Comparison of ENCODE assay signal across 10 cellular contexts in genomic region chr15:91408476-91409076, GRCh38.
A peak's percentile ranks its signal among the peaks of the same experiment; 100 is the strongest.
DNase-seq lines count a peak whose midpoint lies in the region; ATAC-seq and TF ChIP-seq lines count a peak whose summit lies in the region.
"Had no signal": no experiment of that assay in that cellular context is flagged by ENCODE, and none has a peak within 500 bp of the region (broad histone marks: within the 10 kb centered on the region; RNA-seq: fewer than 3 reads in every experiment).

No MANE protein-coding gene starts in this region.

- H4K91ac ChIP-seq in neuronal stem cell (ENCODE audit: low read depth, low read length, poor library complexity): no peak overlapping the region

- H3K18ac ChIP-seq in neuronal stem cell (ENCODE audit: low read length): no peak overlapping the region

- no peaks in the 10 kb centered on the region for H3K79me1 ChIP-seq in neuronal stem cell (ENCODE audit: low read depth, low read length)

- DNase-seq in NCI-H69 (lab: John Stamatoyannopoulos, UW) (peak; percentile 71), heart left ventricle (peak in 4 of 5 donors; percentile 26 to 45 (median 36)), neuronal stem cell (ENCODE audit: low spot score) (no peak), LoVo (ENCODE audit: low spot score) (no peak), NCI-H2227 treated with DMSO at 0.1 percent for 48 hours (lab: John Stamatoyannopoulos, UW) (no peak)
- DNase-seq: activated CD8-positive, alpha-beta T cell treated with anti-CD3 and anti-CD28 coated beads for 36 hours; NCI-H1092 treated with DMSO at 0.1 percent for 48 hours; T-helper 2 cell had no signal

- H3K4me2 ChIP-seq in neuronal stem cell (ENCODE audit: insufficient read depth, low read length, poor library complexity, severe bottlenecking): no peak overlapping the region

- ATAC-seq in GM21528 (IDR thresholded peaks at IDR 0.05; ENCODE audit: low FRiP score, unreplicated experiment) (peak; percentile 65), heart left ventricle (peak; percentile 82 to 93 (median 88)), HG03045 (IDR thresholded peaks at IDR 0.05; ENCODE audit: unreplicated experiment) (no peak)
- ATAC-seq: activated CD8-positive, alpha-beta T cell treated with anti-CD3 and anti-CD28 coated beads for 36 hours had no signal

- no peak overlapping the region for H2BK15ac ChIP-seq in neuronal stem cell (ENCODE audit: low read length)

- no peaks in the 10 kb centered on the region for H3K27me3 ChIP-seq in heart left ventricle
- H3K27me3 ChIP-seq in neuronal stem cell (ENCODE audit: control insufficient read depth in 3 of 3, insufficient read depth in 3 of 3, low read depth in 1 of 3, low read length in 3 of 3): no peaks in the 10 kb centered on the region

- no peaks in the 10 kb centered on the region for H3K36me3 ChIP-seq in heart left ventricle
- no peaks in the 10 kb centered on the region for H3K36me3 ChIP-seq in neuronal stem cell (replicated peaks in 1 of 2; ENCODE audit: control insufficient read depth in 2 of 2, insufficient read depth in 2 of 2, low read length in 2 of 2)

- no peak overlapping the region for H2BK12ac ChIP-seq in neuronal stem cell (ENCODE audit: low read length)

- H3K14ac ChIP-seq in neuronal stem cell (ENCODE audit: low read length): no peak overlapping the region

- no peak for TF ChIP-seq POLR2A in heart left ventricle (IDR thresholded peaks at IDR 0.05)

- H3K27ac ChIP-seq in heart left ventricle (peak overlapping the region in 10 of 12 donors; percentile 5 to 90 (median 68)), neuronal stem cell (replicated peaks; ENCODE audit: low read length) (no peak overlapping the region)

- H2BK120ac ChIP-seq in neuronal stem cell (ENCODE audit: low read depth, low read length): no peak overlapping the region

- H3K9me3 ChIP-seq in heart left ventricle (no peaks in the 10 kb centered on the region), neuronal stem cell (replicated peaks in 1 of 2; ENCODE audit: control insufficient read depth in 2 of 2, insufficient read depth in 1 of 2, low read depth in 1 of 2, low read length in 2 of 2) (no peaks in the 10 kb centered on the region)

- no peak overlapping the region for H3K23ac ChIP-seq in neuronal stem cell (ENCODE audit: low read depth, low read length, poor library complexity)

- no peak overlapping the region for H3K9ac ChIP-seq in neuronal stem cell (ENCODE audit: low read depth, low read length, poor library complexity)

- H2BK5ac ChIP-seq in neuronal stem cell (ENCODE audit: low read length): no peak overlapping the region

- no peak for TF ChIP-seq CTCF in heart left ventricle (IDR thresholded peaks at IDR 0.05)

- WGBS in heart left ventricle, 4 donors: 13 to 25% (median 15%) methylated on average over 9 of the region's 9 CpGs
- WGBS in neuronal stem cell (ENCODE audit: extremely low coverage in 2 of 2, insufficient read length in 2 of 2, insufficient replicate concordance in 1 of 2), 2 donors: no CpG with 5 or more reads among the region's 9 CpGs

- intact Hi-C loops in heart left ventricle (cut with DNase I): loop anchor here in 2 of 10 donors (5.0 kb wide), 2 partner anchors 119 to 219 kb away; no protein-coding TSS in a partner anchor

- H3K4me3 ChIP-seq in heart left ventricle: peak overlapping the region in 8 of 12 donors; percentile 16 to 42 (median 26)
- no peak overlapping the region for H3K4me3 ChIP-seq in neuronal stem cell (ENCODE audit: low read length in 2 of 2)

- peaks cover 0 to 34% (median 20%) of the 10 kb centered on the region in 12 donors for H3K4me1 ChIP-seq in heart left ventricle
- H3K4me1 ChIP-seq in neuronal stem cell (ENCODE audit: control insufficient read depth in 2 of 2, insufficient read depth in 1 of 2, low read depth in 1 of 2, low read length in 2 of 2): peaks cover 0 to 2% of the 10 kb centered on the region in 2 donors

- H2AFZ ChIP-seq in neuronal stem cell (ENCODE audit: low read length): peak overlapping the region; percentile 77

- H4K8ac ChIP-seq in neuronal stem cell (ENCODE audit: low read depth, low read length): no peak overlapping the region

- no peak overlapping the region for H2AK5ac ChIP-seq in neuronal stem cell (ENCODE audit: low read depth, low read length)

- no peak overlapping the region for H3K4ac ChIP-seq in neuronal stem cell (ENCODE audit: low read length)

Comparison
In these comparisons a context has a peak if more than half of its experiments do, and no peak if none do; other contexts are left out.
1. DNase-seq: peak in NCI-H69 (single experiment) and heart left ventricle (4 of 5); none in neuronal stem cell (single experiment), LoVo (single experiment) and NCI-H2227 treated with DMSO at 0.1 percent for 48 hours (single experiment).
2. H3K4me3 ChIP-seq: peak in heart left ventricle (8 of 12); none in neuronal stem cell (0 of 2).